ENCODE assay signal across 1 cellular context in genomic region chr3:139299261-139300132, GRCh38.
A peak's percentile ranks its signal among the peaks of the same experiment; 100 is the strongest.
TF ChIP-seq lines count a peak whose summit lies in the region.

No MANE protein-coding gene starts in this region.

TF ChIP-seq in K562, 482 proteins besides CTCF, POLR2A, EP300 and RAD21 (continued from another document and continues in another):
- no peak for TF ChIP-seq ELK3 (CRISPR knock-in tag; IDR thresholded peaks at IDR 0.05)
- peak; percentile 69 for TF ChIP-seq ZNF766 (CRISPR knock-in tag; conservative IDR thresholded peaks at IDR 0.05)
- TF ChIP-seq MCM7 (IDR thresholded peaks at IDR 0.05) = no peak
- peak; percentile 99 for TF ChIP-seq ARID1B (IDR thresholded peaks at IDR 0.05)
- peak; percentile 61; the same call in 1 of the 2 replicates for TF ChIP-seq C11orf30 (IDR thresholded peaks at IDR 0.05; ENCODE audit: low read depth)
- no peak for TF ChIP-seq ZNF609 (CRISPR knock-in tag; IDR thresholded peaks at IDR 0.05; ENCODE audit: borderline replicate concordance)
- peak; percentile 4; the same call in 1 of the 2 replicates for TF ChIP-seq ATF6 (CRISPR knock-in tag; IDR thresholded peaks at IDR 0.05)
- TF ChIP-seq E2F8 (IDR thresholded peaks at IDR 0.05; ENCODE audit: low read depth, partially characterized antibody) = peak; percentile 38
- TF ChIP-seq ZNF280B (CRISPR knock-in tag; IDR thresholded peaks at IDR 0.05) = no peak
- TF ChIP-seq SIN3A (IDR thresholded peaks at IDR 0.05; ENCODE audit: borderline replicate concordance in 2 of 2, control insufficient read depth in 1 of 2, low read depth in 2 of 2, low read length in 2 of 2) = no peak
- peak; percentile 94 for TF ChIP-seq MTA2 (IDR thresholded peaks at IDR 0.05; ENCODE audit: low read depth)
- TF ChIP-seq TCF15 (CRISPR knock-in tag; IDR thresholded peaks at IDR 0.05) = no peak
- peak; percentile 80; the same call in 1 of the 2 replicates for TF ChIP-seq RUNX1 (IDR thresholded peaks at IDR 0.05; ENCODE audit: low read depth)
- TF ChIP-seq USF1 (CRISPR knock-in tag; IDR thresholded peaks at IDR 0.05) = no peak
- TF ChIP-seq SAFB (IDR thresholded peaks at IDR 0.05; ENCODE audit: borderline replicate concordance, low read depth, low read length) = no peak
- TF ChIP-seq ZMIZ1 (IDR thresholded peaks at IDR 0.05; ENCODE audit: low read depth in 2 of 2, low read length in 2 of 2) = peak in 1 of 2 experiments; percentile 98; a peak in 2 of 4 replicates
- no peak for TF ChIP-seq TCFL5 (CRISPR knock-in tag; conservative IDR thresholded peaks at IDR 0.05)
- peak; percentile 36 to 65; a peak in 2 of 4 replicates for TF ChIP-seq FOXK2 (conservative IDR thresholded peaks at IDR 0.05 in 1 of 2, IDR thresholded peaks at IDR 0.05 in 1 of 2; ENCODE audit: low read depth in 2 of 2)
- TF ChIP-seq FUS (optimal IDR thresholded peaks at IDR 0.05; ENCODE audit: low read depth, low read length) = no peak
- peak; percentile 21 for TF ChIP-seq PHF20 (IDR thresholded peaks at IDR 0.05; ENCODE audit: partially characterized antibody)
- TF ChIP-seq KAT7 (CRISPR knock-in tag; IDR thresholded peaks at IDR 0.05; ENCODE audit: borderline replicate concordance) = peak; percentile 55; the same call in 1 of the 2 replicates
- TF ChIP-seq SAFB2 (IDR thresholded peaks at IDR 0.05; ENCODE audit: borderline replicate concordance, low read depth, low read length, severe bottlenecking) = no peak
- no peak for TF ChIP-seq ZBTB43 (CRISPR knock-in tag; IDR thresholded peaks at IDR 0.05)
- TF ChIP-seq SRF (CRISPR knock-in tag; IDR thresholded peaks at IDR 0.05) = peak in 1 of 2 experiments; percentile 80; a peak in 1 of 4 replicates
- TF ChIP-seq IRF2 (CRISPR knock-in tag; IDR thresholded peaks at IDR 0.05) = no peak
- peak; percentile 99 for TF ChIP-seq TCF3 (CRISPR knock-in tag; IDR thresholded peaks at IDR 0.05)
- TF ChIP-seq SMARCA5 (IDR thresholded peaks at IDR 0.05) = 0 out of 2 replicates have a peak, but pooled peaks have one; percentile 30
- no peak for TF ChIP-seq ZNF354B (CRISPR knock-in tag; IDR thresholded peaks at IDR 0.05)
- no peak for TF ChIP-seq ZNF780A (CRISPR knock-in tag; IDR thresholded peaks at IDR 0.05)
- peak; percentile 100 for TF ChIP-seq JUND (IDR thresholded peaks at IDR 0.05; ENCODE audit: borderline replicate concordance, low read depth, low read length)
- TF ChIP-seq JUND (tag; IDR thresholded peaks at IDR 0.05; ENCODE audit: borderline replicate concordance, low read depth, low read length) = peak; percentile 99; the same call in 2 of the 3 replicates
- TF ChIP-seq MTA1 (IDR thresholded peaks at IDR 0.05; ENCODE audit: borderline replicate concordance) = peak; percentile 82
- peak; percentile 79; the same call in 1 of the 2 replicates for TF ChIP-seq ZNF263 (CRISPR knock-in tag; IDR thresholded peaks at IDR 0.05; ENCODE audit: borderline replicate concordance)
- TF ChIP-seq BRF2 (IDR thresholded peaks at IDR 0.05; ENCODE audit: borderline replicate concordance, insufficient read depth, insufficient read length) = no peak
- peak in 1 of 3 experiments; percentile 37 for TF ChIP-seq YY1 (IDR thresholded peaks at IDR 0.05; ENCODE audit: borderline replicate concordance in 1 of 3, control insufficient read depth in 1 of 3, extremely low read depth in 1 of 3, insufficient read depth in 3 of 3, insufficient read length in 1 of 3, insufficient replicate concordance in 2 of 3, low read depth in 1 of 3, low read length in 2 of 3)
- TF ChIP-seq ZNF740 (CRISPR knock-in tag; IDR thresholded peaks at IDR 0.05) = no peak
- no peak for TF ChIP-seq ZNF740 (tag; IDR thresholded peaks at IDR 0.05)
